Comparison of ENCODE assay signal across 8 cellular contexts in the genomic region with DNA sequence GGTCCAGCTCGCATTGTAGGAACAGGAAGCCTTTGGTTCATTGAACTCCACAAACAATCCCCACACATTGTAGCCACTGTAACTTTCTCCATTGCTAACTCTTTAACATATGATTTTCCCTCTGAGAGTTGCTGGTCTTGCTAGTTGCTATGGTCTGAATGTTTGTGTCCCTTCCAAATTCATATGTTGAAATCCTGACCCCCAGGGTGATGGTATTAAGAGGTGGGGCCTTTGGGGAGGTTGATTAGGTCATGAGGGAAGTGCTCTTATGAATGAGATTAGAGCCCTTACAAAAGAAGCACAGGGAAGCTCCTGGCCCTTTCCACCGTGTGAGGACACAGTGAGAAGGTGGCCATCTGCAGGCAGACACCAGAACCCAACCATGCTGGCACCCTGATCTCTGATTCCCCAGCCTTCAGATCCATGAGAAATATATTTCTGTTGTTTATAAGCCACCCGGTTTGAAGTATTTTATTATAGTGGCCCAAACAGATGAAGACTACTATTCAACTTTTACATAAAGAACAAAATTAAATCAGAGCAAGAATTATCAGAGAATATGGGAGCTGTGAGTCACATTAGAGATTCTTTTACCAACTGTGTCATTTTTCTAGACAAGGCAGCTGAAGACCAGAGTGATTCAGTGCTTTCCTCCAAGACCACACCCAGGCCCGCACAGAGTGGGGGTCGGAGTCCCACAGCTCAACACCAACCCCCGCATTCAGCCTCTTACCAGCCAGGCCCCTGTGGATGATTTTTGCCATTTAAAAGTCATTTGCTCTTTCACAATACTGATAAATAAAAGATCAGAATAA.
DNase-seq lines count a peak whose midpoint lies in the region; ATAC-seq and TF ChIP-seq lines count a peak whose summit lies in the region.

No MANE protein-coding gene starts in this region.

- H3K9me3 Mint-ChIP-seq in natural killer cell: peaks cover 11% of the 10 kb centered on the region in 2 donors

- H3K79me2 ChIP-seq in osteoblast (ENCODE audit: insufficient read depth, low read length): no peaks in the 10 kb centered on the region

- peak overlapping the region; percentile 28 for H2AFZ ChIP-seq in osteoblast (ENCODE audit: low read length)

- peak; percentile 2 for TF ChIP-seq CTCF in fibroblast of pulmonary artery (IDR thresholded peaks at IDR 0.05; ENCODE audit: low read length, missing control alignments)
- no peak for TF ChIP-seq CTCF in osteoblast (IDR thresholded peaks at IDR 0.05; ENCODE audit: extremely low read depth, low read depth, low read length)
- TF ChIP-seq CTCF in natural killer cell (IDR thresholded peaks at IDR 0.05): no peak

- no peak overlapping the region for H3K27ac Mint-ChIP-seq in natural killer cell

- no peak overlapping the region for H3K4me3 Mint-ChIP-seq in natural killer cell

- H3K4me1 ChIP-seq in osteoblast (ENCODE audit: insufficient read depth, low read length): no peaks in the 10 kb centered on the region

- no peaks in the 10 kb centered on the region for H3K27me3 Mint-ChIP-seq in natural killer cell (ENCODE audit: low read depth in 2 of 2)

- ATAC-seq in HG03097 (IDR thresholded peaks at IDR 0.05; ENCODE audit: low FRiP score, unreplicated experiment): no peak
- no peak for ATAC-seq in natural killer cell

- no peak overlapping the region for H3K27ac ChIP-seq in osteoblast (ENCODE audit: low read depth, low read length)

- H3K4me3 ChIP-seq in fibroblast of pulmonary artery (replicated peaks; ENCODE audit: low read depth, low read length): no peak overlapping the region
- H3K4me3 ChIP-seq in osteoblast (ENCODE audit: insufficient read depth, low read length): no peak overlapping the region

- H3K36me3 ChIP-seq in osteoblast (ENCODE audit: insufficient read depth, low read length): no peaks in the 10 kb centered on the region

- no peaks in the 10 kb centered on the region for H3K9me3 ChIP-seq in osteoblast (ENCODE audit: low read depth, low read length)

- H4K20me1 ChIP-seq in osteoblast (ENCODE audit: insufficient read depth, low read length): no peaks in the 10 kb centered on the region

- H3K4me1 Mint-ChIP-seq in natural killer cell: no peaks in the 10 kb centered on the region

- peak; percentile 15 for DNase-seq in ELF-1 (ENCODE audit: low read depth, low spot score)
- peak; percentile 90 for DNase-seq in SK-MEL-5 (ENCODE audit: low read depth, low spot score)
- DNase-seq in fibroblast of pulmonary artery (ENCODE audit: low read depth): peak; percentile 29
- DNase-seq in osteoblast (ENCODE audit: insufficient read length, low spot score, missing footprints): no peak
- DNase-seq in natural killer cell: no peak
- DNase-seq in activated effector memory CD4-positive, alpha-beta T cell treated with anti-CD3 and anti-CD28 coated beads, Interleukin-2, amount 50 U/mL, for 16 hours: no peak
- DNase-seq in NCI-H1694 treated with DMSO at 0.1 percent for 48 hours (lab: John Stamatoyannopoulos, UW): no peak

- no peaks in the 10 kb centered on the region for H3K36me3 Mint-ChIP-seq in natural killer cell

- H3K4me2 ChIP-seq in osteoblast (ENCODE audit: insufficient read depth, low read length): no peak overlapping the region

- H3K27me3 ChIP-seq in osteoblast (ENCODE audit: insufficient read depth, low read length): no peaks in the 10 kb centered on the region

- intact Hi-C loops in natural killer cell (cut with micrococcal nuclease): no loop called here

- in situ Hi-C loops in SK-MEL-5 (cut with HindIII; ENCODE audit: low pct_unique_long_range_greater_than_20kb, low sequenced_read_pairs): no loop called here

Comparison
In these comparisons a context has a peak if more than half of its experiments do, and no peak if none do; other contexts are left out.
1. DNase-seq: peak in ELF-1 (single experiment), SK-MEL-5 (single experiment) and fibroblast of pulmonary artery (single experiment); none in osteoblast (single experiment), natural killer cell (single experiment), activated effector memory CD4-positive, alpha-beta T cell treated with anti-CD3 and anti-CD28 coated beads, Interleukin-2, amount 50 U/mL, for 16 hours (single experiment) and NCI-H1694 treated with DMSO at 0.1 percent for 48 hours (single experiment).